ENCODE assay signal across 10 cellular contexts in genomic region chr2:160332318-160332717, GRCh38.
DNase-seq lines count a peak whose midpoint lies in the region; ATAC-seq and TF ChIP-seq lines count a peak whose summit lies in the region.
"Had no signal": no experiment of that assay in that cellular context is flagged by ENCODE, and none has a peak within 500 bp of the region (broad histone marks: within the 10 kb centered on the region; RNA-seq: fewer than 3 reads in every experiment).

No MANE protein-coding gene starts in this region.

- no peaks in the 10 kb centered on the region for H3K9me3 ChIP-seq in OCI-LY7 (ENCODE audit: low read length)
- no peaks in the 10 kb centered on the region for H3K9me3 ChIP-seq in spleen

- H3K27me3 Mint-ChIP-seq in natural killer cell (ENCODE audit: low read depth in 2 of 2), result no peaks in the 10 kb centered on the region
- H3K27me3 Mint-ChIP-seq in type B pancreatic cell, result no peaks in the 10 kb centered on the region

- BruUV-seq in OCI-LY7 (replicated peaks; lab: Mats Ljungman, UMichigan), result no TSS peak

- peak overlapping the region; percentile 63 for H3K4me3 Mint-ChIP-seq in natural killer cell
- no peak overlapping the region for H3K4me3 Mint-ChIP-seq in type B pancreatic cell

- no peaks in the 10 kb centered on the region for H3K9me2 ChIP-seq in OCI-LY7 (ENCODE audit: insufficient read depth, low read length)

- peak overlapping the region; percentile 0; the same call in 1 of the 2 replicates for H3K4me2 ChIP-seq in OCI-LY7 (ENCODE audit: low read length)

- H3K27ac ChIP-seq in OCI-LY7 (ENCODE audit: low read depth, low read length, poor library complexity, severe bottlenecking) (no peak overlapping the region), spleen (peak overlapping the region in 4 of 8 donors; percentile 45 to 61 (median 54))

- no peak overlapping the region for H2AFZ ChIP-seq in OCI-LY7 (ENCODE audit: low read length)

- TF ChIP-seq CTCF in OCI-LY7 (conservative IDR thresholded peaks at IDR 0.05; ENCODE audit: low read length) (0 out of 2 replicates have a peak, but pooled peaks have one; percentile 30), natural killer cell (IDR thresholded peaks at IDR 0.05) (no peak), spleen (IDR thresholded peaks at IDR 0.05 in 8 of 11, conservative IDR thresholded peaks at IDR 0.05 in 3 of 11) (peak in 1 of 11 experiments; percentile 57), type B pancreatic cell (conservative IDR thresholded peaks at IDR 0.05) (no peak)

- WGBS in spleen, 5 donors, result 20 to 25% (median 21%) methylated on average over 2 of the region's 2 CpGs

- no peaks in the 10 kb centered on the region for H3K79me2 ChIP-seq in OCI-LY7 (ENCODE audit: insufficient read depth, low read depth, low read length)

- peaks cover 89 to 95% of the 10 kb centered on the region in 2 donors for H3K4me1 Mint-ChIP-seq in natural killer cell
- H3K4me1 Mint-ChIP-seq in type B pancreatic cell (ENCODE audit: unreplicated experiment), result peaks cover 57% of the 10 kb centered on the region

- no peaks in the 10 kb centered on the region for H3K36me3 Mint-ChIP-seq in natural killer cell
- H3K36me3 Mint-ChIP-seq in type B pancreatic cell, result peaks cover 6% of the 10 kb centered on the region

- H3K4me1 ChIP-seq in OCI-LY7 (ENCODE audit: insufficient read depth, low read length, poor library complexity, severe bottlenecking) (peaks cover 13% of the 10 kb centered on the region), spleen (peaks cover 39 to 98% (median 86%) of the 10 kb centered on the region in 6 donors)

- no peak for TF ChIP-seq POLR2A in spleen (IDR thresholded peaks at IDR 0.05)

- DNase-seq in DMS53 (lab: John Stamatoyannopoulos, UW) (peak; percentile 58), DMS53 treated with DMSO at 0.1 percent for 48 hours (lab: John Stamatoyannopoulos, UW; ENCODE audit: unreplicated experiment) (no peak), OCI-LY7 (ENCODE audit: low spot score) (peak; percentile 30), dermis microvascular lymphatic vessel endothelial cell (ENCODE audit: low read depth in 2 of 2) (peak; percentile 89 to 92), natural killer cell (no peak), spleen (no peak), type B pancreatic cell (ENCODE audit: extremely low spot score, unreplicated experiment) (no peak)
- DNase-seq: activated T-cell treated with anti-CD3 and anti-CD28 coated beads, Interleukin-2, amount 50 U/mL, for 48 hours; NCI-H1694 treated with DMSO at 0.1 percent for 48 hours had no signal

- H3K27ac Mint-ChIP-seq in natural killer cell (peak overlapping the region; percentile 88), type B pancreatic cell (no peak overlapping the region)

- POLR2A ChIA-PET in OCI-LY7 (lab: Charles Lee), result interaction anchor here (1.1 to 1.8 kb wide), 3 partner anchors 9 to 104 kb away, joined by 4 to 7 read pairs (median 5); no protein-coding TSS in a partner anchor

- H3K9me3 Mint-ChIP-seq in natural killer cell (no peaks in the 10 kb centered on the region), type B pancreatic cell (no peaks in the 10 kb centered on the region)

- peak; percentile 67 to 73 (median 71) for ATAC-seq in natural killer cell
- ATAC-seq in HG03460 (IDR thresholded peaks at IDR 0.05; ENCODE audit: unreplicated experiment), result no peak

- CTCF ChIA-PET in OCI-LY7 (lab: Charles Lee; ENCODE audit: unreplicated experiment), result interaction anchor here (1.2 kb wide), 1 partner anchor 8 kb away, joined by 4 read pairs; no protein-coding TSS in a partner anchor

- H4K20me1 ChIP-seq in OCI-LY7 (ENCODE audit: insufficient read depth, low read length), result peaks cover 5% of the 10 kb centered on the region; the same call in 1 of the 2 replicates

- H3K36me3 ChIP-seq in OCI-LY7 (ENCODE audit: insufficient read depth, low read length), result no peaks in the 10 kb centered on the region
- H3K36me3 ChIP-seq in spleen, result peaks cover 0 to 10% (median 0%) of the 10 kb centered on the region in 6 donors

- intact Hi-C loops in OCI-LY7 (cut with micrococcal nuclease; ENCODE audit: unreplicated experiment), result no loop called here
- intact Hi-C loops in natural killer cell (cut with micrococcal nuclease), result no loop called here
- intact Hi-C loops in spleen (cut with DNase I; ENCODE audit: low total_unique reads), result no loop called here

- no peaks in the 10 kb centered on the region for H3K27me3 ChIP-seq in spleen (replicated peaks in 1 of 7)

- H3K4me3 ChIP-seq in OCI-LY7 (ENCODE audit: low read depth, low read length, poor library complexity, severe bottlenecking) (no peak overlapping the region), spleen (no peak overlapping the region)

Comparison
In these comparisons a context has a peak if more than half of its experiments do, and no peak if none do; other contexts are left out.
1. DNase-seq: peak in DMS53 (single experiment), OCI-LY7 (single experiment) and dermis microvascular lymphatic vessel endothelial cell (2 of 2); none in DMS53 treated with DMSO at 0.1 percent for 48 hours (single experiment), natural killer cell (single experiment), spleen (single experiment) and type B pancreatic cell (single experiment).